Comparison of ENCODE assay signal across 1 cellular context in the genomic region with DNA sequence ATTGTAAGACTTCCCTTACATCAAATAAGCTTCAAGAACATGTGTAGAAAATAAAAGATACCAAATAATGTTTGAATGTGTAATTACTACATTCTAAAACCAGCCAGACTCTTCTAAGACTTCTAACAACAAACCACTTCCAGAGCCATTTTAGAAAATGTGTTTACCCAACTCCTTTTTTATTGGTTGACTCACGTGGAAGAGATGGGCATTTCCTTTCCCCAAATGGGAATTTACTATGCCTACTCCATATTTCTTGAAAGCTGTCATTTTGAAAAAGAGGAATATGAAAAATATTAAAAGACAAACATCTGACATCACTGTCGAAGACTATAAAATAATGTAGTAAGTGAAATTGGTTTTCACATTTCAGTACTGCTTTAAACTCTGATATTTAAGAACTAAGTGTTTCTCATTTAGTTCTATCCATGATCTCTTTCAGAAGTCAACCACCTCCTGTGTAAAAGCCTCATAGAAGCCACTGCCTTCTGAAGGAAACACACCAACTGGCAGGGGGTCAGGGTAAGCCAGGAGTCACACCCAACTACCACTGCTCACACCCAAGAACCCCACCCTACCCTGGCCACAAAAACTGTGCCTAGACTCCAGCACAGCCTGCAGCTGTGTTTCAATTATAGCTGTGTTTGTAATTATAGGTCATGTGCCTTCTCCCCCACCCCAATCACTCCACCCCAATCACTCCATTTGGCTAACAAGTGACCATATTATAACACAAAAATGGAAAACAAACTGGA.
TF ChIP-seq lines count a peak whose summit lies in the region.

No MANE protein-coding gene starts in this region.

TF ChIP-seq in IMR-90, 13 proteins besides CTCF, POLR2A, EP300 and RAD21:
- TF ChIP-seq BHLHE40 (IDR thresholded peaks at IDR 0.05; ENCODE audit: low read depth, low read length) (no peak), CEBPB (IDR thresholded peaks at IDR 0.05; ENCODE audit: low read depth, low read length) (no peak), MAFK (IDR thresholded peaks at IDR 0.05; ENCODE audit: low read depth, low read length) (no peak), NFE2L2 (IDR thresholded peaks at IDR 0.05; ENCODE audit: low read depth, low read length) (no peak), MXI1 (IDR thresholded peaks at IDR 0.05; ENCODE audit: borderline replicate concordance, low read depth, low read length) (no peak), RCOR1 (IDR thresholded peaks at IDR 0.05; ENCODE audit: insufficient replicate concordance, low read length) (no peak), FOS (IDR thresholded peaks at IDR 0.05; ENCODE audit: low read depth, low read length) (no peak), MAZ (IDR thresholded peaks at IDR 0.05; ENCODE audit: borderline replicate concordance, low read depth, low read length) (no peak), RFX5 (IDR thresholded peaks at IDR 0.05; ENCODE audit: low read depth, low read length) (no peak), SMC3 (IDR thresholded peaks at IDR 0.05; ENCODE audit: low read depth, low read length) (no peak), CHD1 (IDR thresholded peaks at IDR 0.05; ENCODE audit: low read depth, low read length) (no peak)
- TF ChIP-seq, protein P1, sequence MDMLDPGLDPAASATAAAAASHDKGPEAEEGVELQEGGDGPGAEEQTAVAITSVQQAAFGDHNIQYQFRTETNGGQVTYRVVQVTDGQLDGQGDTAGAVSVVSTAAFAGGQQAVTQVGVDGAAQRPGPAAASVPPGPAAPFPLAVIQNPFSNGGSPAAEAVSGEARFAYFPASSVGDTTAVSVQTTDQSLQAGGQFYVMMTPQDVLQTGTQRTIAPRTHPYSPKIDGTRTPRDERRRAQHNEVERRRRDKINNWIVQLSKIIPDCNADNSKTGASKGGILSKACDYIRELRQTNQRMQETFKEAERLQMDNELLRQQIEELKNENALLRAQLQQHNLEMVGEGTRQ (IDR thresholded peaks at IDR 0.05; ENCODE audit: low read depth, low read length) = no peak
- TF ChIP-seq, protein P2, sequence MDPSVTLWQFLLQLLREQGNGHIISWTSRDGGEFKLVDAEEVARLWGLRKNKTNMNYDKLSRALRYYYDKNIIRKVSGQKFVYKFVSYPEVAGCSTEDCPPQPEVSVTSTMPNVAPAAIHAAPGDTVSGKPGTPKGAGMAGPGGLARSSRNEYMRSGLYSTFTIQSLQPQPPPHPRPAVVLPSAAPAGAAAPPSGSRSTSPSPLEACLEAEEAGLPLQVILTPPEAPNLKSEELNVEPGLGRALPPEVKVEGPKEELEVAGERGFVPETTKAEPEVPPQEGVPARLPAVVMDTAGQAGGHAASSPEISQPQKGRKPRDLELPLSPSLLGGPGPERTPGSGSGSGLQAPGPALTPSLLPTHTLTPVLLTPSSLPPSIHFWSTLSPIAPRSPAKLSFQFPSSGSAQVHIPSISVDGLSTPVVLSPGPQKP (IDR thresholded peaks at IDR 0.05; ENCODE audit: borderline replicate concordance, low read depth, low read length) = no peak
